ENCODE assay signal across 11 cellular contexts in genomic region chr7:101161692-101162461, GRCh38. TPM values are rescaled to one million over a fixed set of nuclear protein-coding genes. Genes with fewer than 3 reads are reported as not detected.
DNase-seq lines count a peak whose midpoint lies in the region; ATAC-seq and TF ChIP-seq lines count a peak whose summit lies in the region.
"Had no signal": no experiment of that assay in that cellular context is flagged by ENCODE, and none has a peak within 500 bp of the region (broad histone marks: within the 10 kb centered on the region; RNA-seq: fewer than 3 reads in every experiment).

No MANE protein-coding gene starts in this region.

- H3K4me3 ChIP-seq in BLaER1 treated with 17β-estradiol and CSF1 and Interleukin-3, amounts not matched to agents 10 nM and 100 nM: peak overlapping the region; percentile 52 to 75 (median 64); a peak in 19 of 20 replicates
- no peak overlapping the region for H3K4me3 ChIP-seq in HEK293 (ENCODE audit: low read depth, low read length)
- H3K4me3 ChIP-seq in spleen: peak overlapping the region in 3 of 8 donors; percentile 52 to 75 (median 55)

- peaks cover 38 to 73% (median 69%) of the 10 kb centered on the region in 10 experiments for H3K4me1 ChIP-seq in BLaER1 treated with 17β-estradiol and CSF1 and Interleukin-3, amounts not matched to agents 10 nM and 100 nM
- H3K4me1 ChIP-seq in HEK293 (ENCODE audit: control insufficient read depth, insufficient read depth, low read length) (peaks cover 14% of the 10 kb centered on the region), spleen (peaks cover 29 to 51% (median 43%) of the 10 kb centered on the region in 6 donors)

- POLR2A ChIA-PET in HEK293 (lab: Yijun Ruan, JAX): interaction anchor here (0.8 kb wide), 2 partner anchors 20 to 42 kb away, joined by 3 read pairs; no protein-coding TSS in a partner anchor
- POLR2A ChIA-PET in activated CD4-positive, alpha-beta memory T cell treated with anti-CD3 and anti-CD28 coated beads, Interleukin-2, amount 10 ng/mL, durations not matched to agents 7 days and 5 days (lab: Charles Lee): no interaction called here

- H3K36me3 Mint-ChIP-seq in activated CD4-positive, alpha-beta memory T cell treated with anti-CD3 and anti-CD28 coated beads, Interleukin-2, amount 10 ng/mL, durations not matched to agents 7 days and 5 days (ENCODE audit: low read depth): peaks cover 27% of the 10 kb centered on the region
- H3K36me3 Mint-ChIP-seq in memory B cell: peaks cover 21% of the 10 kb centered on the region

- H3K9me3 ChIP-seq in BLaER1 treated with 17β-estradiol and CSF1 and Interleukin-3, amounts not matched to agents 10 nM and 100 nM (replicated peaks in 1 of 11): no peaks in the 10 kb centered on the region
- no peaks in the 10 kb centered on the region for H3K9me3 ChIP-seq in HEK293 (ENCODE audit: control insufficient read depth, insufficient read depth, low read depth, low read length)
- H3K9me3 ChIP-seq in spleen: peaks cover 0 to 6% (median 0%) of the 10 kb centered on the region in 8 donors

- peaks cover 22 to 32% (median 28%) of the 10 kb centered on the region in 11 experiments for H3K27me3 ChIP-seq in BLaER1 treated with 17β-estradiol and CSF1 and Interleukin-3, amounts not matched to agents 10 nM and 100 nM
- H3K27me3 ChIP-seq in spleen (replicated peaks in 1 of 7): peaks cover 0 to 52% (median 48%) of the 10 kb centered on the region in 7 donors

- peaks cover 28% of the 10 kb centered on the region for H3K27me3 Mint-ChIP-seq in activated CD4-positive, alpha-beta memory T cell treated with anti-CD3 and anti-CD28 coated beads, Interleukin-2, amount 10 ng/mL, durations not matched to agents 7 days and 5 days
- H3K27me3 Mint-ChIP-seq in memory B cell: peaks cover 10% of the 10 kb centered on the region

- intact Hi-C loops in spleen (cut with DNase I; ENCODE audit: low total_unique reads): no loop called here

- no peak for TF ChIP-seq CTCF in HEK293 (tag by site-specific recombination; IDR thresholded peaks at IDR 0.05)
- no peak for TF ChIP-seq CTCF in spleen (IDR thresholded peaks at IDR 0.05 in 8 of 11, conservative IDR thresholded peaks at IDR 0.05 in 3 of 11)

- DNase-seq in activated CD4-positive, alpha-beta memory T cell treated with anti-CD3 and anti-CD28 coated beads, Interleukin-2, amount 10 ng/mL, durations not matched to agents 7 days and 5 days: no peak
- DNase-seq in memory B cell (ENCODE audit: low spot score in 2 of 2): no peak
- DNase-seq in spleen: no peak
- no peak for DNase-seq in NCI-H2029 treated with DMSO at 0.1 percent for 48 hours (lab: John Stamatoyannopoulos, UW)
- DNase-seq in erythroblast (lab: John Stamatoyannopoulos, UW): no peak
- no peak for DNase-seq in amygdala (lab: John Stamatoyannopoulos, UW)
- DNase-seq: cerebellar nuclear complex had no signal

- peaks cover 23 to 38% (median 33%) of the 10 kb centered on the region in 11 experiments for H3K36me3 ChIP-seq in BLaER1 treated with 17β-estradiol and CSF1 and Interleukin-3, amounts not matched to agents 10 nM and 100 nM
- H3K36me3 ChIP-seq in HEK293 (ENCODE audit: control insufficient read depth in 2 of 2, insufficient read depth in 1 of 2, low read length in 2 of 2) (peaks cover 3 to 17% of the 10 kb centered on the region in 2 experiments; a peak in 2 of 3 replicates), spleen (peaks cover 0 to 43% (median 17%) of the 10 kb centered on the region in 6 donors)

- peak overlapping the region; percentile 12 to 80 (median 75); a peak in 19 of 22 replicates for H3K9ac ChIP-seq in BLaER1 treated with 17β-estradiol and CSF1 and Interleukin-3, amounts not matched to agents 10 nM and 100 nM
- H3K9ac ChIP-seq: KMS-11 had no signal

- peak overlapping the region; percentile 89 to 100 (median 99) for H3K4me2 ChIP-seq in BLaER1 treated with 17β-estradiol and CSF1 and Interleukin-3, amounts not matched to agents 10 nM and 100 nM
- H3K4me2 ChIP-seq: KMS-11 had no signal

- no peaks in the 10 kb centered on the region for H3K9me3 Mint-ChIP-seq in activated CD4-positive, alpha-beta memory T cell treated with anti-CD3 and anti-CD28 coated beads, Interleukin-2, amount 10 ng/mL, durations not matched to agents 7 days and 5 days
- peaks cover 2% of the 10 kb centered on the region for H3K9me3 Mint-ChIP-seq in memory B cell

- WGBS in spleen, 5 donors: 72 to 82% (median 79%) methylated on average over 17 of the region's 17 CpGs

- TF ChIP-seq POLR2A in spleen (IDR thresholded peaks at IDR 0.05) (no peak), erythroblast (IDR thresholded peaks at IDR 0.05; ENCODE audit: low read length) (no peak)

- CTCF ChIA-PET in HEK293 (lab: Yijun Ruan, JAX): interaction anchor here (1.3 kb wide), 1 partner anchor 18 kb away, joined by 8 read pairs; no protein-coding TSS in a partner anchor
- CTCF ChIA-PET in activated CD4-positive, alpha-beta memory T cell treated with anti-CD3 and anti-CD28 coated beads, Interleukin-2, amount 10 ng/mL, durations not matched to agents 7 days and 5 days (lab: Charles Lee): interaction anchor here (0.7 to 1.8 kb wide), 3 partner anchors 18 to 472 kb away, joined by 3 to 6 read pairs (median 4); no protein-coding TSS in a partner anchor

- no peak overlapping the region for H3K27ac Mint-ChIP-seq in activated CD4-positive, alpha-beta memory T cell treated with anti-CD3 and anti-CD28 coated beads, Interleukin-2, amount 10 ng/mL, durations not matched to agents 7 days and 5 days
- no peak overlapping the region for H3K27ac Mint-ChIP-seq in memory B cell

- peak overlapping the region; percentile 58 for H3K4me3 Mint-ChIP-seq in activated CD4-positive, alpha-beta memory T cell treated with anti-CD3 and anti-CD28 coated beads, Interleukin-2, amount 10 ng/mL, durations not matched to agents 7 days and 5 days
- H3K4me3 Mint-ChIP-seq in memory B cell: peak overlapping the region; percentile 72

- peaks cover 25% of the 10 kb centered on the region for H3K4me1 Mint-ChIP-seq in activated CD4-positive, alpha-beta memory T cell treated with anti-CD3 and anti-CD28 coated beads, Interleukin-2, amount 10 ng/mL, durations not matched to agents 7 days and 5 days
- peaks cover 9% of the 10 kb centered on the region for H3K4me1 Mint-ChIP-seq in memory B cell

- no peak for ATAC-seq in memory B cell (ENCODE audit: low read depth)

- H4K20me1 ChIP-seq in BLaER1 treated with 17β-estradiol and CSF1 and Interleukin-3, amounts not matched to agents 10 nM and 100 nM: peaks cover 0 to 53% (median 17%) of the 10 kb centered on the region in 11 experiments; a peak in 21 of 22 replicates

- peak overlapping the region in 10 of 11 experiments; percentile 30 to 90 (median 78); a peak in 20 of 22 replicates for H3K27ac ChIP-seq in BLaER1 treated with 17β-estradiol and CSF1 and Interleukin-3, amounts not matched to agents 10 nM and 100 nM
- H3K27ac ChIP-seq in HEK293 (ENCODE audit: extremely low read depth, low read depth, low read length) (no peak overlapping the region), spleen (no peak overlapping the region)
- H3K27ac ChIP-seq: KMS-11 had no signal

TF ChIP-seq in HEK293, 187 proteins besides CTCF, POLR2A, EP300 and RAD21 (continues in another document):
- TF ChIP-seq PRDM6 (tag by site-specific recombination; IDR thresholded peaks at IDR 0.05) (no peak), ZNF26 (tag by site-specific recombination; IDR thresholded peaks at IDR 0.05) (no peak), ZNF121 (tag by site-specific recombination; IDR thresholded peaks at IDR 0.05) (peak; percentile 99), ZNF132 (tag by site-specific recombination; IDR thresholded peaks at IDR 0.05; ENCODE audit: borderline replicate concordance) (no peak), ZNF48 (tag by site-specific recombination; IDR thresholded peaks at IDR 0.05) (no peak)

RNA-seq across cellular contexts. Expression of gene VGF, which starts 3.5 kb away (rescaled TPM):
- total RNA-seq in activated CD4-positive, alpha-beta memory T cell treated with anti-CD3 and anti-CD28 coated beads, Interleukin-2, amount 10 ng/mL, durations not matched to agents 7 days and 5 days: under 1 TPM; 0.30 to 0.33 TPM
- total RNA-seq in spleen: under 1 TPM in 2 of 7 donors, not detected in 5; 0.19 to 0.21 TPM
- polyA plus RNA-seq in spleen: under 1 TPM in 2 of 3 donors, not detected in 1; 0.06 to 0.09 TPM
- total RNA-seq: liver had no signal
- polyA plus RNA-seq: liver had no signal

RNA-seq across cellular contexts. Expression of gene AP1S1, which starts 7.6 kb away (rescaled TPM):
- 10 to 100 TPM; 46.7 to 50.0 TPM for total RNA-seq in activated CD4-positive, alpha-beta memory T cell treated with anti-CD3 and anti-CD28 coated beads, Interleukin-2, amount 10 ng/mL, durations not matched to agents 7 days and 5 days
- 10 to 100 TPM; 20.8 to 49.5 (median 30.4) TPM for total RNA-seq in spleen
- 10 to 100 TPM; 15.4 to 45.0 (median 31.8) TPM for polyA plus RNA-seq in spleen

RNA-seq across cellular contexts. Expression of gene NAT16, which starts 18.2 kb away (rescaled TPM):
- not detected for total RNA-seq in activated CD4-positive, alpha-beta memory T cell treated with anti-CD3 and anti-CD28 coated beads, Interleukin-2, amount 10 ng/mL, durations not matched to agents 7 days and 5 days
- total RNA-seq in spleen: not detected
- polyA plus RNA-seq in spleen: not detected
- total RNA-seq: liver had no signal
- polyA plus RNA-seq: liver had no signal

RNA-seq across cellular contexts. Expression of gene SERPINE1, which starts 35.0 kb away (rescaled TPM):
- total RNA-seq in activated CD4-positive, alpha-beta memory T cell treated with anti-CD3 and anti-CD28 coated beads, Interleukin-2, amount 10 ng/mL, durations not matched to agents 7 days and 5 days: under 1 TPM; 0.23 to 0.28 TPM
- 10 to 100 TPM in 3 of 7 donors, 1 to 10 TPM in 4; 2.3 to 46.4 (median 8.0) TPM for total RNA-seq in spleen
- polyA plus RNA-seq in spleen: 1 to 10 TPM; 2.2 to 4.6 (median 2.6) TPM

RNA-seq across cellular contexts. Expression of gene MOGAT3, which starts 39.0 kb away (rescaled TPM):
- not detected for total RNA-seq in activated CD4-positive, alpha-beta memory T cell treated with anti-CD3 and anti-CD28 coated beads, Interleukin-2, amount 10 ng/mL, durations not matched to agents 7 days and 5 days
- not detected for total RNA-seq in spleen
- polyA plus RNA-seq in spleen: not detected

Comparison
In these comparisons a context has a peak if more than half of its experiments do, and no peak if none do; other contexts are left out.
1. H3K27ac ChIP-seq: peak in BLaER1 treated with 17β-estradiol and CSF1 and Interleukin-3, amounts not matched to agents 10 nM and 100 nM (10 of 11); none in HEK293 (single experiment) and spleen (0 of 8).